4 cellular contexts compared by ENCODE assay signal in genomic region chr7:57437581-57437980, GRCh38. TPM values are rescaled to one million over a fixed set of nuclear protein-coding genes. Genes with fewer than 3 reads are reported as not detected.
"Had no signal": no experiment of that assay in that cellular context is flagged by ENCODE, and none has a peak within 500 bp of the region (broad histone marks: within the 10 kb centered on the region; RNA-seq: fewer than 3 reads in every experiment).

No MANE protein-coding gene starts in this region.

- H3K4me3 ChIP-seq: GM12878 had no signal

- ATAC-seq: GM12878 had no signal

- DNase-seq: GDM1, GF-D8 had no signal

RNA-seq across cellular contexts. Expression of gene ZNF716, which starts 12.4 kb away (rescaled TPM):
- total RNA-seq: G401, GM12878 had no signal
- polyA plus RNA-seq: GM12878 had no signal
